Comparison of ENCODE assay signal across 1 cellular context in the genomic region with DNA sequence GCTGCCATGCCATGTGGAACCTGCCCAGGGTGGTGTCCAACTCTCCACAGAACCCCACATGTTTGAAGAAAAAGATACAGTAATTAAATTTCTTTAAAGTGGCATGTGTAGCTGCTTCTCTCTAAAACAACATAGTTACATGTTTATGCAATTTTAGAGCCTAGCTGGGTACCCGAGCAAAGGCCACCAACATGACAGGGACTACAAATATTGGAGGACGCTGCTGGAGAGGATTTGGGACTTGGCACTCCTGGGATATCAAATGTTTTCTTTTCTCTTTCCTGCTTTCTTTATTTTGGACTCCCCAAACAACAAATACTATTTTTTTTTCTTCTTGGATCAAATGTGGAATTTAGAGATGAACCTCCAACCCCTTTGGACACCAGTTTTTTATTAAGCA.
TF ChIP-seq lines count a peak whose summit lies in the region.

No MANE protein-coding gene starts in this region.

TF ChIP-seq in HepG2, 621 proteins besides CTCF, POLR2A, EP300 and RAD21 (continued from another document):
- no peak for TF ChIP-seq ZFAT (CRISPR knock-in tag; conservative IDR thresholded peaks at IDR 0.05)
- TF ChIP-seq ZNF577 (CRISPR knock-in tag; IDR thresholded peaks at IDR 0.05; ENCODE audit: borderline replicate concordance, low read depth), result no peak
- no peak for TF ChIP-seq TP53 (CRISPR knock-in tag; conservative IDR thresholded peaks at IDR 0.05)
- no peak for TF ChIP-seq ZNF614 (CRISPR knock-in tag; IDR thresholded peaks at IDR 0.05; ENCODE audit: borderline replicate concordance)
- no peak for TF ChIP-seq PRMT3 (CRISPR knock-in tag; IDR thresholded peaks at IDR 0.05; ENCODE audit: borderline replicate concordance, low read depth)
- no peak for TF ChIP-seq ZNF557 (CRISPR knock-in tag; IDR thresholded peaks at IDR 0.05)
- TF ChIP-seq, protein P1, sequence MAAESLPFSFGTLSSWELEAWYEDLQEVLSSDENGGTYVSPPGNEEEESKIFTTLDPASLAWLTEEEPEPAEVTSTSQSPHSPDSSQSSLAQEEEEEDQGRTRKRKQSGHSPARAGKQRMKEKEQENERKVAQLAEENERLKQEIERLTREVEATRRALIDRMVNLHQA (CRISPR knock-in tag; IDR thresholded peaks at IDR 0.05), result no peak
- no peak for TF ChIP-seq ZKSCAN8 (CRISPR knock-in tag; IDR thresholded peaks at IDR 0.05; ENCODE audit: borderline replicate concordance)
